11 cellular contexts compared by ENCODE assay signal in genomic region chr15:45919806-45920205, GRCh38.
A peak's percentile ranks its signal among the peaks of the same experiment; 100 is the strongest.
DNase-seq lines count a peak whose midpoint lies in the region; TF ChIP-seq lines count a peak whose summit lies in the region.
"Had no signal": no experiment of that assay in that cellular context is flagged by ENCODE, and none has a peak within 500 bp of the region (broad histone marks: within the 10 kb centered on the region; RNA-seq: fewer than 3 reads in every experiment).

No MANE protein-coding gene starts in this region.

- peaks cover 7% of the 10 kb centered on the region for H3K9me3 Mint-ChIP-seq in mesothelial cell of epicardium
- H3K9me3 Mint-ChIP-seq: activated T-helper 2 cell treated with anti-CD3 and anti-CD28 coated beads, Interferon-gamma antibody, Interleukin-2, Interleukin-4, amounts not matched to agents 10 μg/mL and 5 μg/mL and 100 μg/mL, durations not matched to agents 14 hours and 24 hours and 36 hours; WTC11 had no signal

- H3K4me1 Mint-ChIP-seq in mesothelial cell of epicardium: peaks cover 1% of the 10 kb centered on the region

- peaks cover 0 to 2% of the 10 kb centered on the region in 2 donors for H3K4me1 ChIP-seq in ascending aorta

- DNase-seq in Daoy (ENCODE audit: low read depth): peak; percentile 32
- DNase-seq in MG63: peak; percentile 5
- peak; percentile 97 for DNase-seq in epithelial cell of esophagus (ENCODE audit: low read depth)
- no peak for DNase-seq in mesothelial cell of epicardium (ENCODE audit: low spot score in 2 of 2, unreplicated experiment in 2 of 2)
- DNase-seq in epidermal melanocyte (ENCODE audit: insufficient read length, low spot score): no peak
- DNase-seq in activated CD8-positive, alpha-beta memory T cell treated with anti-CD3 and anti-CD28 coated beads, Interleukin-2, amount 50 U/mL, for 4 hours: no peak
- DNase-seq in ascending aorta (ENCODE audit: low spot score in 2 of 2): no peak
- no peak for DNase-seq in G401 (ENCODE audit: low spot score)
- DNase-seq: COR-L47 had no signal

- in situ Hi-C loops in G401 (cut with HindIII; ENCODE audit: low sequenced_read_pairs): no loop called here

- H3K36me3 Mint-ChIP-seq in mesothelial cell of epicardium: no peaks in the 10 kb centered on the region
- H3K36me3 Mint-ChIP-seq: WTC11 had no signal

- H3K4me3 ChIP-seq in MG63 (no peak overlapping the region), epithelial cell of esophagus (ENCODE audit: low read length) (no peak overlapping the region), ascending aorta (no peak overlapping the region)

- H3K36me3 ChIP-seq in MG63: no peaks in the 10 kb centered on the region
- H3K36me3 ChIP-seq in ascending aorta: no peaks in the 10 kb centered on the region

- H3K9me3 ChIP-seq in MG63 (no peaks in the 10 kb centered on the region; the same call in 1 of the 2 replicates), ascending aorta (no peaks in the 10 kb centered on the region)

- H3K27me3 Mint-ChIP-seq in mesothelial cell of epicardium (ENCODE audit: low read depth): no peaks in the 10 kb centered on the region

- no peak for TF ChIP-seq CTCF in epithelial cell of esophagus (IDR thresholded peaks at IDR 0.05; ENCODE audit: insufficient read depth, low read depth, low read length, missing control alignments)
- TF ChIP-seq CTCF in mesothelial cell of epicardium (IDR thresholded peaks at IDR 0.05; ENCODE audit: unreplicated experiment): no peak
- no peak for TF ChIP-seq CTCF in ascending aorta (IDR thresholded peaks at IDR 0.05)

- H3K27me3 ChIP-seq in MG63 (no peaks in the 10 kb centered on the region), ascending aorta (no peaks in the 10 kb centered on the region)

- H3K27ac Mint-ChIP-seq in mesothelial cell of epicardium: peak overlapping the region; percentile 55
- H3K27ac Mint-ChIP-seq: activated T-helper 2 cell treated with anti-CD3 and anti-CD28 coated beads, Interferon-gamma antibody, Interleukin-2, Interleukin-4, amounts not matched to agents 10 μg/mL and 5 μg/mL and 100 μg/mL, durations not matched to agents 14 hours and 24 hours and 36 hours; WTC11 had no signal

- no peak overlapping the region for H3K4me3 Mint-ChIP-seq in mesothelial cell of epicardium
- H3K4me3 Mint-ChIP-seq: WTC11 had no signal

- intact Hi-C loops in ascending aorta (cut with DNase I): no loop called here

- no peak overlapping the region for H3K27ac ChIP-seq in ascending aorta

Comparison
In these comparisons a context has a peak if more than half of its experiments do, and no peak if none do; other contexts are left out.
1. DNase-seq: peak in Daoy (single experiment), MG63 (single experiment) and epithelial cell of esophagus (single experiment); none in mesothelial cell of epicardium (0 of 2), epidermal melanocyte (single experiment), activated CD8-positive, alpha-beta memory T cell treated with anti-CD3 and anti-CD28 coated beads, Interleukin-2, amount 50 U/mL, for 4 hours (single experiment), ascending aorta (0 of 2) and G401 (single experiment).